ENCODE assay signal across 8 cellular contexts in the genomic region with DNA sequence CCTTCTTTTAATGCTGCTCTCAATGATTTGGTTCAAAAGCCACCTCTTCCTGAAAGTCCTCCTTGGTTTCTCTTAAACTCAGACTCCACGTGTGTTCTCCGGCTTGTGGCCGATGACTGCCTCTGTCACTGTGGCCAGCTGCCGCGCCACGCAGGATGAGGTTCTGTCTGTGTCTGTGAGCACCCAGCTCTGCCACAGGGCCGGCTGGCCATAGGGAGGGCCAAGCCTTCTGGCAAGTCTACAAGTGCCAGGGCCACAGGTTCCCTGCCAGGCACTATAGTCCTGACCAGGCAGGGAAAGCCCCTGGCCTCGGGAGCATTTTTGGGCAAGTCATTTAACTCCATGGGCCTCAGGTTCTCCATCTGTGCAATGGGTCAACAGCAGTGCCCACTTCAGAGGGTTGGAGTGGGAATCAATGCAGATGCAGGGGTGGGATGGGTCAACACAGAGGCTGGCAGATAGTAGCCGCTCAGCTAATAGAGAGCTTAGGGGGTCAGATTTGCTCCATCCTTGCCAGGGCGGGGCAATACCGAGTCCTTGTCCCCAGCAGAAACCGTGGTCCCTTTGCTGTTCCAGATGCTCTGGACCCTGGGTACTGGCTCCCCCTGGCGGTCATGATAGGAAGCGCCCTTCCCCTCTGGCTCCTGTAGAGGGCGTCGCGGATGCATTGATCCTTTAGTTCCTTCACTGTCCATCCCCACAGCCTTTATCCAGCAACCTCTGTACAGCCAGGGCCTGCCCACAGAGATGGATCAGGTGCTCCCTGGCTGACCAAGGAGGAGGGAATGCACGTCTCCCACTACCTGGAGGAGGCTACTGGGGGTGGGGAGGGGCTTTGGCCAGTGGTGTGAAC. TPM values are rescaled to one million over a fixed set of nuclear protein-coding genes. Genes with fewer than 3 reads are reported as not detected.
A peak's percentile ranks its signal among the peaks of the same experiment; 100 is the strongest.
DNase-seq lines count a peak whose midpoint lies in the region; ATAC-seq, FAIRE-seq and TF ChIP-seq lines count a peak whose summit lies in the region.

No MANE protein-coding gene starts in this region.

- H2AFZ ChIP-seq in osteoblast (ENCODE audit: low read length), result no peak overlapping the region

- peaks cover 81 to 100% (median 96%) of the 10 kb centered on the region in 10 experiments for H3K4me1 ChIP-seq in BLaER1 treated with 17β-estradiol and CSF1 and Interleukin-3, amounts not matched to agents 10 nM and 100 nM
- H3K4me1 ChIP-seq in osteoblast (ENCODE audit: insufficient read depth, low read length) (peaks cover 22% of the 10 kb centered on the region), testis (peaks cover 11% of the 10 kb centered on the region)

- intact Hi-C loops in testis (cut with DNase I; ENCODE audit: low total_unique reads), result no loop called here

- no peaks in the 10 kb centered on the region for H3K27me3 ChIP-seq in BLaER1 treated with 17β-estradiol and CSF1 and Interleukin-3, amounts not matched to agents 10 nM and 100 nM
- no peaks in the 10 kb centered on the region for H3K27me3 ChIP-seq in osteoblast (ENCODE audit: insufficient read depth, low read length)
- no peaks in the 10 kb centered on the region for H3K27me3 ChIP-seq in testis

- no peaks in the 10 kb centered on the region for H3K79me2 ChIP-seq in osteoblast (ENCODE audit: insufficient read depth, low read length)

- peak overlapping the region; percentile 52 to 94 (median 86) for H3K4me2 ChIP-seq in BLaER1 treated with 17β-estradiol and CSF1 and Interleukin-3, amounts not matched to agents 10 nM and 100 nM
- no peak overlapping the region for H3K4me2 ChIP-seq in osteoblast (ENCODE audit: insufficient read depth, low read length)

- H3K27ac ChIP-seq in BLaER1 treated with 17β-estradiol and CSF1 and Interleukin-3, amounts not matched to agents 10 nM and 100 nM, result peak overlapping the region in 10 of 11 experiments; percentile 28 to 91 (median 84); a peak in 19 of 22 replicates
- H3K27ac ChIP-seq in osteoblast (ENCODE audit: low read depth, low read length) (no peak overlapping the region), testis (peak overlapping the region in 1 of 2 donors; percentile 3)

- peak; percentile 80 for DNase-seq in LoVo (ENCODE audit: low spot score)
- peak; percentile 70 to 73 for DNase-seq in SHP77 (lab: John Stamatoyannopoulos, UW)
- peak; percentile 79 for DNase-seq in activated T-helper 9 cell treated with anti-CD3 and anti-CD28 coated beads, Interleukin-2, amount 50 U/mL, for 16 hours (ENCODE audit: low read depth)
- peak; percentile 84 to 92 for DNase-seq in frontal cortex (ENCODE audit: low spot score in 2 of 2)
- DNase-seq in osteoblast (ENCODE audit: insufficient read length, low spot score, missing footprints), result peak; percentile 99
- peak; percentile 84 for DNase-seq in testis

- peak; percentile 62 for ATAC-seq in GM19452 (IDR thresholded peaks at IDR 0.05; ENCODE audit: unreplicated experiment)

- no peak for TF ChIP-seq POLR2A in testis (IDR thresholded peaks at IDR 0.05)

- WGBS in testis, 2 donors, result 42 to 52% methylated on average over 8 to 18 of the region's 18 CpGs

- TF ChIP-seq CTCF in osteoblast (IDR thresholded peaks at IDR 0.05; ENCODE audit: extremely low read depth, low read depth, low read length) (peak; percentile 100), testis (IDR thresholded peaks at IDR 0.05) (peak; percentile 98 to 99 (median 99))

- H3K9me3 ChIP-seq in BLaER1 treated with 17β-estradiol and CSF1 and Interleukin-3, amounts not matched to agents 10 nM and 100 nM (replicated peaks in 1 of 11), result no peaks in the 10 kb centered on the region
- H3K9me3 ChIP-seq in osteoblast (ENCODE audit: low read depth, low read length) (no peaks in the 10 kb centered on the region), testis (no peaks in the 10 kb centered on the region)

- H3K36me3 ChIP-seq in BLaER1 treated with 17β-estradiol and CSF1 and Interleukin-3, amounts not matched to agents 10 nM and 100 nM, result peaks cover 0 to 26% (median 0%) of the 10 kb centered on the region in 11 experiments; a peak in 3 of 22 replicates
- H3K36me3 ChIP-seq in osteoblast (ENCODE audit: insufficient read depth, low read length) (no peaks in the 10 kb centered on the region), testis (ENCODE audit: low read depth, missing control alignments) (no peaks in the 10 kb centered on the region)

- no peak for FAIRE-seq in frontal cortex (lab: Jason Lieb, UNC)

- no peak overlapping the region for H3K4me3 ChIP-seq in BLaER1 treated with 17β-estradiol and CSF1 and Interleukin-3, amounts not matched to agents 10 nM and 100 nM
- H3K4me3 ChIP-seq in osteoblast (ENCODE audit: insufficient read depth, low read length) (no peak overlapping the region), testis (no peak overlapping the region)

- no peaks in the 10 kb centered on the region for H4K20me1 ChIP-seq in BLaER1 treated with 17β-estradiol and CSF1 and Interleukin-3, amounts not matched to agents 10 nM and 100 nM
- H4K20me1 ChIP-seq in osteoblast (ENCODE audit: insufficient read depth, low read length), result no peaks in the 10 kb centered on the region

- peak overlapping the region in 9 of 11 experiments; percentile 46 to 76 (median 71); a peak in 17 of 22 replicates for H3K9ac ChIP-seq in BLaER1 treated with 17β-estradiol and CSF1 and Interleukin-3, amounts not matched to agents 10 nM and 100 nM

RNA-seq across cellular contexts. Expression of a gene that starts 19.3 kb away (rescaled TPM):
- total RNA-seq in frontal cortex (not detected), osteoblast (not detected in 2 replicates), testis (under 1 TPM; 0.37 to 0.63 TPM)
- 0.82 TPM for polyA plus RNA-seq in testis (ENCODE audit: insufficient read depth, low read depth, low replicate concordance)

RNA-seq across cellular contexts. Expression of a gene that starts 20.4 kb away (rescaled TPM):
- total RNA-seq in frontal cortex (19.6 TPM), osteoblast (0.29 and 0.72 TPM in 2 replicates), testis (100 to 1,000 TPM; 296 to 346 TPM)
- 134 TPM for polyA plus RNA-seq in testis (ENCODE audit: insufficient read depth, low read depth, low replicate concordance)

RNA-seq across cellular contexts. Expression of a gene that starts 45.8 kb away (rescaled TPM):
- total RNA-seq in frontal cortex, result under 0.01 TPM
- not detected in 2 replicates for total RNA-seq in osteoblast
- 10 to 100 TPM; 35.4 to 62.7 TPM for total RNA-seq in testis
- polyA plus RNA-seq in testis (ENCODE audit: insufficient read depth, low read depth, low replicate concordance), result 199 TPM

Comparison
In these comparisons a context has a peak if more than half of its experiments do, and no peak if none do; other contexts are left out.
1. RNA of a gene that starts 20.4 kb away (total RNA-seq): 296 to 346 TPM in testis; 19.6 TPM in frontal cortex (single experiment) and 0.29 to 0.72 TPM in osteoblast; every median in the first group is over 10 times any median in the second.
2. RNA of a gene that starts 45.8 kb away (total RNA-seq): 35.4 to 62.7 TPM in testis; under 0.01 TPM in frontal cortex (single experiment) and not detected in osteoblast; every median in the first group is over 10 times any median in the second.
3. Peak in every context shown above with its lines, with median percentiles within 50 percentile points of each other: DNase-seq.